Comparison of ENCODE assay signal across 15 cellular contexts in the genomic region with DNA sequence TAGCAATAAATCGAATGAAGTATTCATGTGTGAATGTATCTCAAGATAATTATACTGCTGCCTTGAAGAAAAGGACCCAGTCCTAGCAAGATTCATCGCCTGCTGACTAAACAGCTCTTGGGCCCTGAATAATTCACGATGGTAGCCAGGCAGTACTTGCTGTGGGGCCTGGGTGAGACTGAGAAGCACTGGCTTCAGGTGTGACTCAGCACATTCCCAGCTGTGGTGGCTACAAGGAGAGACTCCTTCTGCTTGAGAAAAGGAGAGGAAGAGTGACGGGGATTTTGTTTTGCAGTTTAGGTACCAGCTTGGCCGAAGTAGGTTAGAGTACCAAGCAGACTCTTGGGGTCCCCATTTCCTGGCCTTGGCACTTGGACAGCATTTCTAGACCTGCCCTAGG. TPM values are rescaled to one million over a fixed set of nuclear protein-coding genes. Genes with fewer than 3 reads are reported as not detected.
DNase-seq lines count a peak whose midpoint lies in the region; ATAC-seq, FAIRE-seq and TF ChIP-seq lines count a peak whose summit lies in the region.
"Had no signal": no experiment of that assay in that cellular context is flagged by ENCODE, and none has a peak within 500 bp of the region (broad histone marks: within the 10 kb centered on the region; RNA-seq: fewer than 3 reads in every experiment).

No MANE protein-coding gene starts in this region.

- H3K36me3 ChIP-seq in HUES6 (ENCODE audit: control insufficient read depth, insufficient read depth, low read length): no peaks in the 10 kb centered on the region
- H3K36me3 ChIP-seq in astrocyte (ENCODE audit: insufficient read depth, low read length): no peaks in the 10 kb centered on the region
- H3K36me3 ChIP-seq in heart right ventricle: no peaks in the 10 kb centered on the region

- H3K27me3 Mint-ChIP-seq in astrocyte (ENCODE audit: low read depth, unreplicated experiment): no peaks in the 10 kb centered on the region
- no peaks in the 10 kb centered on the region for H3K27me3 Mint-ChIP-seq in activated CD4-positive, alpha-beta T cell treated with anti-CD3 and anti-CD28 coated beads, Interleukin-2, amount 10 ng/mL, durations not matched to agents 7 days and 5 days
- H3K27me3 Mint-ChIP-seq: stimulated activated memory B cell treated with anti-CD40 and anti-IgM and Interleukin-4, amounts not matched to agents 10 μg/mL and 1 μg/mL and 100 μg/mL, for 72 hours had no signal

- no peak overlapping the region for H3K27ac ChIP-seq in HUES6 (ENCODE audit: low read depth, low read length)
- H3K27ac ChIP-seq in astrocyte (ENCODE audit: low read depth, low read length): no peak overlapping the region
- no peak overlapping the region for H3K27ac ChIP-seq in heart right ventricle

- peaks cover 13% of the 10 kb centered on the region for H3K4me1 Mint-ChIP-seq in astrocyte (ENCODE audit: low read depth, unreplicated experiment)
- H3K4me1 Mint-ChIP-seq in activated CD4-positive, alpha-beta T cell treated with anti-CD3 and anti-CD28 coated beads, Interleukin-2, amount 10 ng/mL, durations not matched to agents 7 days and 5 days: no peaks in the 10 kb centered on the region
- H3K4me1 Mint-ChIP-seq: T-cell had no signal

- H2AFZ ChIP-seq in astrocyte (ENCODE audit: low read depth, low read length): peak overlapping the region; percentile 43

- CTCF ChIA-PET in activated CD4-positive, alpha-beta T cell treated with anti-CD3 and anti-CD28 coated beads, Interleukin-2, amount 10 ng/mL, durations not matched to agents 7 days and 5 days (lab: Charles Lee): no interaction called here

- H3K36me3 Mint-ChIP-seq in astrocyte (ENCODE audit: low read depth, unreplicated experiment): no peaks in the 10 kb centered on the region
- H3K36me3 Mint-ChIP-seq in activated CD4-positive, alpha-beta T cell treated with anti-CD3 and anti-CD28 coated beads, Interleukin-2, amount 10 ng/mL, durations not matched to agents 7 days and 5 days (ENCODE audit: low read depth): no peaks in the 10 kb centered on the region
- H3K36me3 Mint-ChIP-seq: stimulated activated memory B cell treated with anti-CD40 and anti-IgM and Interleukin-4, amounts not matched to agents 10 μg/mL and 1 μg/mL and 100 μg/mL, for 72 hours; T-cell had no signal

- peak overlapping the region; percentile 83 for H3K27ac Mint-ChIP-seq in astrocyte (ENCODE audit: unreplicated experiment)
- H3K27ac Mint-ChIP-seq in activated CD4-positive, alpha-beta T cell treated with anti-CD3 and anti-CD28 coated beads, Interleukin-2, amount 10 ng/mL, durations not matched to agents 7 days and 5 days: no peak overlapping the region
- H3K27ac Mint-ChIP-seq: stimulated activated memory B cell treated with anti-CD40 and anti-IgM and Interleukin-4, amounts not matched to agents 10 μg/mL and 1 μg/mL and 100 μg/mL, for 72 hours; T-cell had no signal

- H4K20me1 ChIP-seq in astrocyte (ENCODE audit: insufficient read depth, low read length): no peaks in the 10 kb centered on the region

- H3K4me2 ChIP-seq in astrocyte (ENCODE audit: low read length): no peak overlapping the region

- H3K4me3 ChIP-seq in HUES6 (ENCODE audit: low read depth, low read length) (no peak overlapping the region), astrocyte (ENCODE audit: insufficient read depth, low read depth, low read length) (no peak overlapping the region), heart right ventricle (no peak overlapping the region)

- peak; percentile 8 for DNase-seq in AG20443 (ENCODE audit: low spot score)
- peak; percentile 74 for DNase-seq in astrocyte (ENCODE audit: low read depth)
- DNase-seq in iris pigment epithelial cell (ENCODE audit: low read depth): peak; percentile 40
- no peak for DNase-seq in activated CD4-positive, alpha-beta T cell treated with anti-CD3 and anti-CD28 coated beads, Interleukin-2, amount 10 ng/mL, durations not matched to agents 7 days and 5 days
- no peak for DNase-seq in heart right ventricle
- DNase-seq: activated gamma-delta T cell, cerebellar nuclear complex, left colon, NCI-H1930, T-cell had no signal

- intact Hi-C loops in heart right ventricle (cut with DNase I): no loop called here

- peaks cover 33% of the 10 kb centered on the region for H3K4me1 ChIP-seq in HUES6 (ENCODE audit: control insufficient read depth, insufficient read depth, low read length)
- H3K4me1 ChIP-seq in astrocyte (ENCODE audit: insufficient read depth, low read length): peaks cover 3% of the 10 kb centered on the region
- H3K4me1 ChIP-seq in heart right ventricle: no peaks in the 10 kb centered on the region

- no peak for FAIRE-seq in astrocyte (lab: Jason Lieb, UNC)

- POLR2A ChIA-PET in activated CD4-positive, alpha-beta T cell treated with anti-CD3 and anti-CD28 coated beads, Interleukin-2, amount 10 ng/mL, durations not matched to agents 7 days and 5 days (lab: Charles Lee): no interaction called here

- TF ChIP-seq CTCF in astrocyte (IDR thresholded peaks at IDR 0.05; ENCODE audit: insufficient read depth, low read depth, low read length) (no peak), heart right ventricle (IDR thresholded peaks at IDR 0.05) (no peak)

- H3K27me3 ChIP-seq in HUES6 (ENCODE audit: control insufficient read depth, insufficient read depth, low read length) (no peaks in the 10 kb centered on the region), astrocyte (ENCODE audit: insufficient read depth, low read length) (peaks cover 3% of the 10 kb centered on the region), heart right ventricle (peaks cover 0 to 5% (median 0%) of the 10 kb centered on the region in 7 donors)

- H3K9me3 ChIP-seq in HUES6 (ENCODE audit: control insufficient read depth, insufficient read depth, low read depth, low read length) (no peaks in the 10 kb centered on the region), astrocyte (ENCODE audit: insufficient read depth, low read depth, low read length) (no peaks in the 10 kb centered on the region), heart right ventricle (peaks cover 0 to 3% (median 0%) of the 10 kb centered on the region in 11 donors)

- ATAC-seq in HG03439 (IDR thresholded peaks at IDR 0.05; ENCODE audit: unreplicated experiment) (no peak), heart right ventricle (no peak), GM21723 (IDR thresholded peaks at IDR 0.05; ENCODE audit: unreplicated experiment) (no peak)
- ATAC-seq: left colon; stimulated activated memory B cell treated with anti-CD40 and anti-IgM and Interleukin-4, amounts not matched to agents 10 μg/mL and 1 μg/mL and 100 μg/mL, for 72 hours; T-cell had no signal

- H3K79me2 ChIP-seq in astrocyte (ENCODE audit: insufficient read depth, low read length): no peaks in the 10 kb centered on the region

- no peak overlapping the region for H3K4me3 Mint-ChIP-seq in astrocyte (ENCODE audit: unreplicated experiment)
- no peak overlapping the region for H3K4me3 Mint-ChIP-seq in activated CD4-positive, alpha-beta T cell treated with anti-CD3 and anti-CD28 coated beads, Interleukin-2, amount 10 ng/mL, durations not matched to agents 7 days and 5 days
- H3K4me3 Mint-ChIP-seq: stimulated activated memory B cell treated with anti-CD40 and anti-IgM and Interleukin-4, amounts not matched to agents 10 μg/mL and 1 μg/mL and 100 μg/mL, for 72 hours; T-cell had no signal

- peak overlapping the region; percentile 32 for H3K9ac ChIP-seq in HUES6 (ENCODE audit: low read length)
- H3K9ac ChIP-seq in astrocyte (ENCODE audit: low read length): no peak overlapping the region

- no peaks in the 10 kb centered on the region for H3K9me3 Mint-ChIP-seq in astrocyte (ENCODE audit: unreplicated experiment)
- H3K9me3 Mint-ChIP-seq in activated CD4-positive, alpha-beta T cell treated with anti-CD3 and anti-CD28 coated beads, Interleukin-2, amount 10 ng/mL, durations not matched to agents 7 days and 5 days: no peaks in the 10 kb centered on the region
- H3K9me3 Mint-ChIP-seq: stimulated activated memory B cell treated with anti-CD40 and anti-IgM and Interleukin-4, amounts not matched to agents 10 μg/mL and 1 μg/mL and 100 μg/mL, for 72 hours; T-cell had no signal

- WGBS in heart right ventricle, 2 donors: 75 to 78% methylated on average over 5 of the region's 5 CpGs

RNA-seq across cellular contexts. Expression of gene CD200R1L, which starts 47.6 kb away (rescaled TPM):
- total RNA-seq in astrocyte (not detected in 2 replicates), heart right ventricle (not detected)
- total RNA-seq in activated CD4-positive, alpha-beta T cell treated with anti-CD3 and anti-CD28 coated beads, Interleukin-2, amount 10 ng/mL, durations not matched to agents 7 days and 5 days: not detected
- polyA plus RNA-seq in heart right ventricle: not detected
- total RNA-seq: left colon, osteocyte, T-cell had no signal

Comparison
In these comparisons a context has a peak if more than half of its experiments do, and no peak if none do; other contexts are left out.
1. DNase-seq: peak in AG20443 (single experiment), astrocyte (single experiment) and iris pigment epithelial cell (single experiment); none in activated CD4-positive, alpha-beta T cell treated with anti-CD3 and anti-CD28 coated beads, Interleukin-2, amount 10 ng/mL, durations not matched to agents 7 days and 5 days (single experiment) and heart right ventricle (0 of 2).